1 cellular context compared by ENCODE assay signal in genomic region chr7:116955801-116956514, GRCh38.
TF ChIP-seq lines count a peak whose summit lies in the region.

No MANE protein-coding gene starts in this region.

TF ChIP-seq in GM23338, 12 proteins besides CTCF, POLR2A, EP300 and RAD21 (continued from another document):
- TF ChIP-seq EZH2phosphoT487 (IDR thresholded peaks at IDR 0.05; ENCODE audit: unreplicated experiment): no peak
- TF ChIP-seq ZNF462 (CRISPR knock-in tag; IDR thresholded peaks at IDR 0.05): no peak
